In the genomic region with DNA sequence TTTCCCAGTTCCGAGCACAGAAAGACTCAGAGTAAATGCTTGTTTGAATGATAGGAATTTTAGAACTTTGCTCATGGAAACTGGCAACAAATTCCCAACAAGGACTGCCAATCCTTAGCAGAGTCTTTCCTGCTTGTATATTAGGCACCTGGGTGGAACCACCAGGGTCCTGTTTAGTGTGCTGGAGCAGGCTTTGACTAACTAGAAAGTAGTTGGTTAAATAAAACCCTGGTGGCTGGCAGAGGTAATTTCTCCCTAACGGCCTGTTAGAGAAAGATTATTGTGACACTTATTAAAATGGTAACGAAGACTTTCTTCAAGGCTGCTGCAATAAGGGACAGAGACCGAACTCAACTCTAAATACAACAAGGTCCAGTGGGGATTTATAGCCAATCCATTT, we compare ENCODE assay signal across 15 cellular contexts.
"Had no signal": no experiment of that assay in that cellular context is flagged by ENCODE, and none has a peak within 500 bp of the region (broad histone marks: within the 10 kb centered on the region; RNA-seq: fewer than 3 reads in every experiment).

No MANE protein-coding gene starts in this region.

- H3K36me3 ChIP-seq: colonic mucosa, esophagus squamous epithelium, pancreas, stomach, upper lobe of right lung had no signal

- H3K4me3 Mint-ChIP-seq: activated B cell treated with CpG ODN at 0.5 μM for 24 hours; activated CD4-positive, alpha-beta T cell treated with anti-CD3 and anti-CD28 coated beads, Interleukin-2, amount 10 ng/mL, durations not matched to agents 24 days and 14 days; activated naive CD8-positive, alpha-beta T cell; T-helper 1 cell treated with Interleukin-12 subunit alpha and Interleukin-12 subunit beta and Interleukin-4 antibody, amounts not matched to agents 30 μg/mL and 1 μg/mL, for 36 hours had no signal

- DNase-seq: activated B cell treated with CpG ODN at 0.5 μM for 24 hours; activated CD4-positive, alpha-beta T cell treated with anti-CD3 and anti-CD28 coated beads, Interleukin-2, amount 10 ng/mL, durations not matched to agents 24 days and 14 days; activated gamma-delta T cell treated with Interleukin-2 at 50 U/mL for 16 hours; amniotic stem cell; colonic mucosa; esophagus squamous epithelium; hippocampal formation; pancreas; stimulated activated CD4-positive, alpha-beta T cell treated with anti-CD3 and anti-CD28 coated beads, Interleukin-12 subunit alpha, Interleukin-12 subunit beta, amount 100 ng/mL, for 4 hours; stimulated activated CD4-positive, alpha-beta T cell treated with anti-CD3 and anti-CD28 coated beads, Interleukin-2, amount 100 ng/mL, for 24 hours; stomach; testis; upper lobe of right lung had no signal

- H3K4me1 ChIP-seq: colonic mucosa, esophagus squamous epithelium, pancreas, stomach, testis, upper lobe of right lung had no signal

- H3K27me3 Mint-ChIP-seq: activated B cell treated with CpG ODN at 0.5 μM for 24 hours; activated CD4-positive, alpha-beta T cell treated with anti-CD3 and anti-CD28 coated beads, Interleukin-2, amount 10 ng/mL, durations not matched to agents 24 days and 14 days; activated naive CD8-positive, alpha-beta T cell had no signal

- H3K9me3 ChIP-seq: colonic mucosa, esophagus squamous epithelium, pancreas, stomach, testis, upper lobe of right lung had no signal

- ATAC-seq: pancreas, upper lobe of right lung had no signal

- H3K4me3 ChIP-seq: colonic mucosa, esophagus squamous epithelium, pancreas, stomach, testis, upper lobe of right lung had no signal

- H3K27me3 ChIP-seq: colonic mucosa, esophagus squamous epithelium, pancreas, stomach, testis, upper lobe of right lung had no signal

- H3K4me1 Mint-ChIP-seq: activated B cell treated with CpG ODN at 0.5 μM for 24 hours had no signal

- H3K36me3 Mint-ChIP-seq: activated naive CD8-positive, alpha-beta T cell had no signal

- H3K9me3 Mint-ChIP-seq: activated B cell treated with CpG ODN at 0.5 μM for 24 hours; activated CD4-positive, alpha-beta T cell treated with anti-CD3 and anti-CD28 coated beads, Interleukin-2, amount 10 ng/mL, durations not matched to agents 24 days and 14 days; T-helper 1 cell treated with Interleukin-12 subunit alpha and Interleukin-12 subunit beta and Interleukin-4 antibody, amounts not matched to agents 30 μg/mL and 1 μg/mL, for 36 hours had no signal

- H3K27ac Mint-ChIP-seq: activated B cell treated with CpG ODN at 0.5 μM for 24 hours; activated CD4-positive, alpha-beta T cell treated with anti-CD3 and anti-CD28 coated beads, Interleukin-2, amount 10 ng/mL, durations not matched to agents 24 days and 14 days; activated naive CD8-positive, alpha-beta T cell; T-helper 1 cell treated with Interleukin-12 subunit alpha and Interleukin-12 subunit beta and Interleukin-4 antibody, amounts not matched to agents 30 μg/mL and 1 μg/mL, for 36 hours had no signal
